24 cellular contexts compared by ENCODE assay signal in the genomic region with DNA sequence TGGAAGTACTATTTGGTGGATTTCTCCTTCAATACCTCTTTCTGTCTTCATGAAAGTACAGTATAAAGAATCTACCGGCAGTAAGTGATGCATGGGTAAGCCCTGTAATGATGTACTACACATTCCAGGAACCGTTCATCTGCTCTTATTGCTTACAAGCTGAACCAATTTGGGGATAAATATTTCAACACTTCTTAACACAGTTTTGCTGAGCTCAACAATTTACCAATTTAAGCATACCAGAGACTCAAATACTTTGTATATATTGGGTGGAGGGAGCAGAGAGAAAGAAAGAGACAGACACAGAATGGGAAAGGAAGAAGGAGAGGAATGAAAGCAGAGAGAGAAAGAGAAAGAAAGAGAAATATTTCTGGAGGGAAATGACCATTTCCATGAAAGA.
DNase-seq lines count a peak whose midpoint lies in the region; ATAC-seq, FAIRE-seq and TF ChIP-seq lines count a peak whose summit lies in the region.
"Had no signal": no experiment of that assay in that cellular context is flagged by ENCODE, and none has a peak within 500 bp of the region (broad histone marks: within the 10 kb centered on the region; RNA-seq: fewer than 3 reads in every experiment).

No MANE protein-coding gene starts in this region.

- no peak overlapping the region for H4K8ac ChIP-seq in IMR-90 (ENCODE audit: low read depth in 2 of 2, low read length in 2 of 2)

- in situ Hi-C loops in HepG2 (cut with HindIII; ENCODE audit: extremely low pct_ligation_motif_present, low pct_unique_long_range_greater_than_20kb): no loop called here
- in situ Hi-C loops in IMR-90 (cut with MboI; ENCODE audit: low sequenced_read_pairs): no loop called here

- TF ChIP-seq EP300 in HepG2 (IDR thresholded peaks at IDR 0.05; ENCODE audit: low read depth in 2 of 2, low read length in 2 of 2) (no peak), HepG2 (CRISPR knock-in tag; IDR thresholded peaks at IDR 0.05; ENCODE audit: borderline replicate concordance) (no peak)

- CTCF ChIA-PET in HepG2 (lab: Yijun Ruan, JAX; ENCODE audit: low intra/inter-chr PET ratio, low total read pairs): no interaction called here
- CTCF ChIA-PET in IMR-90 (lab: Yijun Ruan, JAX): interaction anchor here (0.7 kb wide), 1 partner anchor 13 kb away, joined by 3 read pairs; no protein-coding TSS in a partner anchor

- H3K14ac ChIP-seq in IMR-90 (replicated peaks; ENCODE audit: low read depth, low read length): no peak overlapping the region

- H3K27ac Mint-ChIP-seq in neural progenitor cell: no peak overlapping the region
- no peak overlapping the region for H3K27ac Mint-ChIP-seq in stimulated activated naive CD8-positive, alpha-beta T cell treated with anti-CD3 and anti-CD28 coated beads, Interleukin-15, amount 100 ng/mL, for 72 hours
- H3K27ac Mint-ChIP-seq: CD14-positive monocyte; CD4-positive, alpha-beta T cell; CD8-positive, alpha-beta memory T cell; HFFc6 had no signal

- no peak overlapping the region for H3K4me3 Mint-ChIP-seq in neural progenitor cell
- H3K4me3 Mint-ChIP-seq in stimulated activated naive CD8-positive, alpha-beta T cell treated with anti-CD3 and anti-CD28 coated beads, Interleukin-15, amount 100 ng/mL, for 72 hours: no peak overlapping the region
- H3K4me3 Mint-ChIP-seq: CD14-positive monocyte; CD4-positive, alpha-beta T cell; CD8-positive, alpha-beta memory T cell; HFFc6 had no signal

- dilution Hi-C loops in IMR-90 (cut with HindIII; ENCODE audit: low sequenced_read_pairs, unreplicated experiment): no loop called here

- H3K23ac ChIP-seq in IMR-90 (ENCODE audit: low read depth, low read length): no peak overlapping the region

- H2AFZ ChIP-seq in HepG2 (ENCODE audit: low read length) (no peak overlapping the region), IMR-90 (replicated peaks; ENCODE audit: low read length, poor library complexity) (no peak overlapping the region), neural progenitor cell (replicated peaks) (peak overlapping the region; percentile 4)

- H3K9me1 ChIP-seq in IMR-90 (ENCODE audit: insufficient read depth, low read length): no peaks in the 10 kb centered on the region

- H2BK5ac ChIP-seq in IMR-90 (ENCODE audit: low read depth, low read length, poor library complexity, severe bottlenecking): no peak overlapping the region

- no peak overlapping the region for H4K91ac ChIP-seq in IMR-90 (ENCODE audit: insufficient read depth, low read depth, low read length)

- H3K36me3 Mint-ChIP-seq in neural progenitor cell: no peaks in the 10 kb centered on the region
- H3K36me3 Mint-ChIP-seq: CD14-positive monocyte; CD8-positive, alpha-beta memory T cell had no signal

- no peaks in the 10 kb centered on the region for H3K79me1 ChIP-seq in IMR-90 (ENCODE audit: low read depth in 1 of 2, low read length in 2 of 2)

- no peaks in the 10 kb centered on the region for H3F3A ChIP-seq in neural progenitor cell (ENCODE audit: low read depth)

- H4K5ac ChIP-seq in IMR-90 (ENCODE audit: low read depth, low read length): no peak overlapping the region

- no peak overlapping the region for H3K4ac ChIP-seq in IMR-90 (ENCODE audit: low read depth, low read length)

- no peaks in the 10 kb centered on the region for H3K36me3 ChIP-seq in HepG2 (replicated peaks in 1 of 2; ENCODE audit: control insufficient read depth in 1 of 2, insufficient read depth in 2 of 2, low read length in 2 of 2)
- no peaks in the 10 kb centered on the region for H3K36me3 ChIP-seq in right lobe of liver
- H3K36me3 ChIP-seq in IMR-90 (ENCODE audit: control insufficient read depth, insufficient read depth, low read length): no peaks in the 10 kb centered on the region
- H3K36me3 ChIP-seq in neural progenitor cell: no peaks in the 10 kb centered on the region
- no peaks in the 10 kb centered on the region for H3K36me3 ChIP-seq in thyroid gland
- H3K36me3 ChIP-seq: BE2C; BLaER1 treated with 17β-estradiol and CSF1 and Interleukin-3, amounts not matched to agents 10 nM and 100 nM; HAP-1 had no signal

- H3K4me2 ChIP-seq in HepG2 (ENCODE audit: low read depth, low read length) (no peak overlapping the region), IMR-90 (ENCODE audit: low read depth, low read length) (no peak overlapping the region; the same call in 1 of the 2 replicates), neural progenitor cell (no peak overlapping the region)
- H3K4me2 ChIP-seq: BLaER1 treated with 17β-estradiol and CSF1 and Interleukin-3, amounts not matched to agents 10 nM and 100 nM had no signal

- H3K9me3 ChIP-seq in HepG2 (ENCODE audit: low read length) (peaks cover 80% of the 10 kb centered on the region), right lobe of liver (no peaks in the 10 kb centered on the region), IMR-90 (ENCODE audit: control insufficient read depth, insufficient read depth, low read length) (no peaks in the 10 kb centered on the region), neural progenitor cell (ENCODE audit: low read depth) (no peaks in the 10 kb centered on the region), thyroid gland (no peaks in the 10 kb centered on the region)
- H3K9me3 ChIP-seq: BE2C; BLaER1 treated with 17β-estradiol and CSF1 and Interleukin-3, amounts not matched to agents 10 nM and 100 nM; HAP-1 had no signal

- ATAC-seq in HepG2: no peak
- ATAC-seq in right lobe of liver: no peak
- no peak for ATAC-seq in IMR-90 (ENCODE audit: low read depth)
- ATAC-seq in HG03135 (IDR thresholded peaks at IDR 0.05; ENCODE audit: unreplicated experiment): no peak
- no peak for ATAC-seq in stimulated activated naive CD8-positive, alpha-beta T cell treated with anti-CD3 and anti-CD28 coated beads, Interleukin-15, amount 100 ng/mL, for 72 hours

- H2AK5ac ChIP-seq in IMR-90 (ENCODE audit: low read depth, low read length): no peak overlapping the region

- no peak for FAIRE-seq in HepG2 (lab: Jason Lieb, UNC)
- FAIRE-seq: D721Med, G401.6, GM12892, H54 had no signal

- H3K4me3 ChIP-seq in HepG2 (replicated peaks in 1 of 3; ENCODE audit: insufficient read depth in 1 of 3, low read depth in 2 of 3, low read length in 3 of 3) (no peak overlapping the region), right lobe of liver (no peak overlapping the region), IMR-90 (ENCODE audit: insufficient read depth, low read depth, low read length) (no peak overlapping the region), neural progenitor cell (no peak overlapping the region), thyroid gland (replicated peaks in 1 of 3) (no peak overlapping the region)
- H3K4me3 ChIP-seq: BLaER1 treated with 17β-estradiol and CSF1 and Interleukin-3, amounts not matched to agents 10 nM and 100 nM; HAP-1 had no signal

- H3K79me2 ChIP-seq in HepG2 (ENCODE audit: insufficient read depth, low read length) (no peaks in the 10 kb centered on the region), neural progenitor cell (ENCODE audit: low read depth) (no peaks in the 10 kb centered on the region)

- H2AK9ac ChIP-seq in IMR-90 (replicated peaks; ENCODE audit: low read depth, low read length, poor library complexity): no peak overlapping the region

- no peak for TF ChIP-seq POLR2A in HepG2 (IDR thresholded peaks at IDR 0.05; ENCODE audit: insufficient read depth in 1 of 2, low read depth in 2 of 2, low read length in 2 of 2)
- no peak for TF ChIP-seq POLR2A in right lobe of liver (IDR thresholded peaks at IDR 0.05)
- TF ChIP-seq POLR2A in IMR-90 (IDR thresholded peaks at IDR 0.05; ENCODE audit: low read depth, low read length): no peak
- TF ChIP-seq POLR2A in thyroid gland (IDR thresholded peaks at IDR 0.05): no peak

- WGBS in HepG2 (ENCODE audit: low lambda C conversion rate): 0% methylated on average over 2 of the region's 2 CpGs
- WGBS in right lobe of liver (ENCODE audit: insufficient coverage, low coverage, low lambda C conversion rate, missing lambda C conversion rate): 66% methylated on average over 2 of the region's 2 CpGs
- no CpG with 5 or more reads among the region's 2 CpGs for WGBS in IMR-90 (ENCODE audit: extremely low coverage in 2 of 2, insufficient read length in 1 of 2), 2 experiments
- WGBS in thyroid gland, 2 donors: 31 to 35% methylated on average over 2 of the region's 2 CpGs

- DNase-seq in HepG2 (ENCODE audit: low spot score) (no peak), right lobe of liver (no peak), IMR-90 (no peak), neural progenitor cell (ENCODE audit: low spot score) (no peak), thyroid gland (peak; percentile 3 to 8), cardiac septum (ENCODE audit: low spot score) (no peak)
- no peak for DNase-seq in stimulated activated naive CD8-positive, alpha-beta T cell treated with anti-CD3 and anti-CD28 coated beads, Interleukin-15, amount 100 ng/mL, for 72 hours
- DNase-seq: ACHN; AML-193; BE2C; CD4-positive, alpha-beta T cell; CD8-positive, alpha-beta memory T cell; DMS 273 treated with DMSO at 0.1 percent for 48 hours; DND-41; GOT3; HFFc6 had no signal

- BruUV-seq in HepG2 (replicated peaks; lab: Mats Ljungman, UMichigan) (no TSS peak), IMR-90 (replicated peaks; lab: Mats Ljungman, UMichigan) (no TSS peak)

- no peak for TF ChIP-seq RAD21 in HepG2 (CRISPR knock-in tag; IDR thresholded peaks at IDR 0.05)
- TF ChIP-seq RAD21 in IMR-90 (IDR thresholded peaks at IDR 0.05; ENCODE audit: low read length): no peak

- no peak overlapping the region for H3K9ac ChIP-seq in HepG2 (ENCODE audit: insufficient read depth, low read depth, low read length)
- no peak overlapping the region for H3K9ac ChIP-seq in IMR-90 (ENCODE audit: low read depth, low read length)
- H3K9ac ChIP-seq in neural progenitor cell: no peak overlapping the region
- H3K9ac ChIP-seq: BLaER1 treated with 17β-estradiol and CSF1 and Interleukin-3, amounts not matched to agents 10 nM and 100 nM had no signal

- H4K20me1 ChIP-seq in HepG2 (ENCODE audit: insufficient read depth, low read length) (no peaks in the 10 kb centered on the region), IMR-90 (ENCODE audit: insufficient read depth, low read length) (no peaks in the 10 kb centered on the region), neural progenitor cell (ENCODE audit: low read depth) (no peaks in the 10 kb centered on the region)
- H4K20me1 ChIP-seq: BLaER1 treated with 17β-estradiol and CSF1 and Interleukin-3, amounts not matched to agents 10 nM and 100 nM had no signal

- no peak overlapping the region for H3K18ac ChIP-seq in IMR-90 (ENCODE audit: low read depth, low read length)

- H3K4me1 ChIP-seq in HepG2 (ENCODE audit: insufficient read depth, low read length) (no peaks in the 10 kb centered on the region), right lobe of liver (no peaks in the 10 kb centered on the region), IMR-90 (ENCODE audit: control insufficient read depth, insufficient read depth, low read length) (no peaks in the 10 kb centered on the region), neural progenitor cell (no peaks in the 10 kb centered on the region), thyroid gland (no peaks in the 10 kb centered on the region)
- H3K4me1 ChIP-seq: BE2C; BLaER1 treated with 17β-estradiol and CSF1 and Interleukin-3, amounts not matched to agents 10 nM and 100 nM had no signal

- H3K27ac ChIP-seq in HepG2 (ENCODE audit: extremely low read length, insufficient read depth, low read length) (no peak overlapping the region), right lobe of liver (no peak overlapping the region), IMR-90 (ENCODE audit: insufficient read depth, low read length) (no peak overlapping the region), neural progenitor cell (no peak overlapping the region), thyroid gland (peak overlapping the region in 1 of 3 donors; percentile 4)
- H3K27ac ChIP-seq: BLaER1 treated with 17β-estradiol and CSF1 and Interleukin-3, amounts not matched to agents 10 nM and 100 nM had no signal

- no peak overlapping the region for H2BK20ac ChIP-seq in IMR-90 (ENCODE audit: low read depth, low read length)

- H3K27me3 ChIP-seq in HepG2 (ENCODE audit: control insufficient read depth in 1 of 2, insufficient read depth in 2 of 2, low read length in 2 of 2) (no peaks in the 10 kb centered on the region), right lobe of liver (no peaks in the 10 kb centered on the region), IMR-90 (ENCODE audit: control insufficient read depth, insufficient read depth, low read length) (no peaks in the 10 kb centered on the region), neural progenitor cell (no peaks in the 10 kb centered on the region), thyroid gland (no peaks in the 10 kb centered on the region)
- H3K27me3 ChIP-seq: BE2C; BLaER1 treated with 17β-estradiol and CSF1 and Interleukin-3, amounts not matched to agents 10 nM and 100 nM had no signal

- no peak overlapping the region for H2BK120ac ChIP-seq in IMR-90 (ENCODE audit: low read depth, low read length)

- intact Hi-C loops in HepG2 (cut with micrococcal nuclease; ENCODE audit: unreplicated experiment) (no loop called here), right lobe of liver (cut with DNase I) (no loop called here), IMR-90 (cut with micrococcal nuclease) (no loop called here), thyroid gland (cut with DNase I) (no loop called here), cardiac septum (cut with DNase I) (no loop called here)

- H3K27me3 Mint-ChIP-seq in neural progenitor cell (ENCODE audit: insufficient read depth, low read depth): no peaks in the 10 kb centered on the region
- H3K27me3 Mint-ChIP-seq in stimulated activated naive CD8-positive, alpha-beta T cell treated with anti-CD3 and anti-CD28 coated beads, Interleukin-15, amount 100 ng/mL, for 72 hours: no peaks in the 10 kb centered on the region
- H3K27me3 Mint-ChIP-seq: CD4-positive, alpha-beta T cell; CD8-positive, alpha-beta memory T cell had no signal

- no peak overlapping the region for H3K56ac ChIP-seq in IMR-90 (ENCODE audit: extremely low read depth, insufficient read depth, low read length)

- H2BK15ac ChIP-seq in IMR-90 (ENCODE audit: low read depth, low read length): no peak overlapping the region

- POLR2A ChIA-PET in HepG2 (lab: Yijun Ruan, JAX) (no interaction called here), IMR-90 (lab: Charles Lee; ENCODE audit: unreplicated experiment) (no interaction called here)

- peaks cover 4% of the 10 kb centered on the region for H3K4me1 Mint-ChIP-seq in neural progenitor cell
- H3K4me1 Mint-ChIP-seq in stimulated activated naive CD8-positive, alpha-beta T cell treated with anti-CD3 and anti-CD28 coated beads, Interleukin-15, amount 100 ng/mL, for 72 hours: no peaks in the 10 kb centered on the region
- H3K4me1 Mint-ChIP-seq: CD14-positive monocyte; CD8-positive, alpha-beta memory T cell had no signal

- TF ChIP-seq CTCF in HepG2 (CRISPR knock-in tag; IDR thresholded peaks at IDR 0.05): no peak
- TF ChIP-seq CTCF in right lobe of liver (IDR thresholded peaks at IDR 0.05): no peak
- TF ChIP-seq CTCF in IMR-90 (conservative IDR thresholded peaks at IDR 0.05; ENCODE audit: low read depth, low read length): no peak
- TF ChIP-seq CTCF in neural progenitor cell (IDR thresholded peaks at IDR 0.05): no peak
- TF ChIP-seq CTCF in thyroid gland (IDR thresholded peaks at IDR 0.05): no peak

- no peaks in the 10 kb centered on the region for H3K9me3 Mint-ChIP-seq in neural progenitor cell
- H3K9me3 Mint-ChIP-seq in stimulated activated naive CD8-positive, alpha-beta T cell treated with anti-CD3 and anti-CD28 coated beads, Interleukin-15, amount 100 ng/mL, for 72 hours: peaks cover 9 to 26% of the 10 kb centered on the region in 2 donors

Comparison
In these comparisons a context has a peak if more than half of its experiments do, and no peak if none do; other contexts are left out.
1. DNase-seq: peak in thyroid gland (2 of 2); none in HepG2 (single experiment), right lobe of liver (0 of 3), IMR-90 (single experiment), neural progenitor cell (single experiment), cardiac septum (single experiment) and stimulated activated naive CD8-positive, alpha-beta T cell treated with anti-CD3 and anti-CD28 coated beads, Interleukin-15, amount 100 ng/mL, for 72 hours (0 of 2).